8 cellular contexts compared by ENCODE assay signal in genomic region chr1:8879348-8880067, GRCh38. TPM values are rescaled to one million over a fixed set of nuclear protein-coding genes. Genes with fewer than 3 reads are reported as not detected.
DNase-seq lines count a peak whose midpoint lies in the region; ATAC-seq and TF ChIP-seq lines count a peak whose summit lies in the region.

No MANE protein-coding gene starts in this region.

- CTCF ChIA-PET in CD4-positive, alpha-beta memory T cell (lab: Charles Lee; ENCODE audit: partially characterized antibody) = interaction anchor here (1.0 to 8.4 kb wide), 4 partner anchors 18 to 91 kb away, joined by 3 to 118 read pairs (median 8); no protein-coding TSS in a partner anchor

- ATAC-seq in lower lobe of right lung = no peak

- POLR2A ChIA-PET in CD4-positive, alpha-beta memory T cell (lab: Charles Lee; ENCODE audit: partially characterized antibody) = interaction anchor here (0.6 to 4.0 kb wide), 13 partner anchors 8 to 750 kb away, joined by 3 to 47 read pairs (median 5); no protein-coding TSS in a partner anchor

- TF ChIP-seq CTCF in brain microvascular endothelial cell (IDR thresholded peaks at IDR 0.05; ENCODE audit: low read depth, low read length, missing control alignments) = peak; percentile 34
- TF ChIP-seq CTCF in lower lobe of right lung (IDR thresholded peaks at IDR 0.05) = no peak
- no peak for TF ChIP-seq CTCF in GM13976 (IDR thresholded peaks at IDR 0.05; ENCODE audit: borderline replicate concordance, control extremely low read depth, extremely low read depth, insufficient read depth, missing control alignments)

- in situ Hi-C loops in brain microvascular endothelial cell (cut with HindIII; ENCODE audit: low pct_ligation_motif_present, low sequenced_read_pairs) (no loop called here), GM13976 (cut with MboI; ENCODE audit: low sequenced_read_pairs, unreplicated experiment) (no loop called here)

- peaks cover 23 to 54% (median 31%) of the 10 kb centered on the region in 4 donors for H3K4me1 Mint-ChIP-seq in CD4-positive, alpha-beta memory T cell

- H3K27ac ChIP-seq in CD4-positive, alpha-beta memory T cell (ENCODE audit: low read depth, low read length) = peak overlapping the region; percentile 89
- peak overlapping the region; percentile 98 for H3K27ac ChIP-seq in KOPT-K1 (ENCODE audit: low read depth, low read length, poor library complexity, severe bottlenecking)
- peak overlapping the region; percentile 89 for H3K27ac ChIP-seq in brain microvascular endothelial cell
- H3K27ac ChIP-seq in lower lobe of right lung = peak overlapping the region; percentile 99
- peak overlapping the region; percentile 97 for H3K27ac ChIP-seq in urinary bladder (ENCODE audit: low read depth)

- H3K4me1 ChIP-seq in CD4-positive, alpha-beta memory T cell (ENCODE audit: insufficient read depth, low read length) = peaks cover 40% of the 10 kb centered on the region
- H3K4me1 ChIP-seq in lower lobe of right lung (peaks cover 44% of the 10 kb centered on the region), urinary bladder (ENCODE audit: insufficient read depth) (no peaks in the 10 kb centered on the region)

- peaks cover 9 to 33% of the 10 kb centered on the region in 2 donors for H3K36me3 Mint-ChIP-seq in CD4-positive, alpha-beta memory T cell

- no peaks in the 10 kb centered on the region for H3K9me3 ChIP-seq in CD4-positive, alpha-beta memory T cell (ENCODE audit: control insufficient read depth in 1 of 2, low read length in 2 of 2)
- H3K9me3 ChIP-seq in KOPT-K1 (ENCODE audit: insufficient read depth, low read length, poor library complexity, severe bottlenecking) (no peaks in the 10 kb centered on the region), lower lobe of right lung (no peaks in the 10 kb centered on the region)

- H3K27me3 Mint-ChIP-seq in CD4-positive, alpha-beta memory T cell = no peaks in the 10 kb centered on the region

- peak overlapping the region; percentile 79 to 93 (median 88) for H3K4me3 Mint-ChIP-seq in CD4-positive, alpha-beta memory T cell

- intact Hi-C loops in CD4-positive, alpha-beta memory T cell (cut with micrococcal nuclease) = loop anchor here (2.0 to 5.0 kb wide), 2 partner anchors 63 to 548 kb away; partner anchors contain the start of gene RERE
- intact Hi-C loops in lower lobe of right lung (cut with DNase I) = no loop called here

- 22% methylated on average over 15 of the region's 15 CpGs for WGBS in urinary bladder

- H3K9me3 Mint-ChIP-seq in CD4-positive, alpha-beta memory T cell = no peaks in the 10 kb centered on the region

- H3K4me3 ChIP-seq in CD4-positive, alpha-beta memory T cell (ENCODE audit: low read length in 2 of 2) = peak overlapping the region; percentile 13 to 94
- H3K4me3 ChIP-seq in brain microvascular endothelial cell (ENCODE audit: low read depth, low read length) (peak overlapping the region; percentile 96), lower lobe of right lung (peak overlapping the region; percentile 97), urinary bladder (ENCODE audit: low read depth, low read length) (peak overlapping the region; percentile 46)

- DNase-seq in CD4-positive, alpha-beta memory T cell = peak in 1 of 5 donors; percentile 73
- DNase-seq in brain microvascular endothelial cell (no peak), lower lobe of right lung (no peak), LoVo (ENCODE audit: low spot score) (no peak), GM13976 (ENCODE audit: low spot score) (no peak), EL (no peak)

- H3K36me3 ChIP-seq in CD4-positive, alpha-beta memory T cell (ENCODE audit: insufficient read depth, low read length) = no peaks in the 10 kb centered on the region
- H3K36me3 ChIP-seq in KOPT-K1 (ENCODE audit: insufficient read depth, low read length) = peaks cover 37% of the 10 kb centered on the region
- H3K36me3 ChIP-seq in brain microvascular endothelial cell (replicated peaks) = peaks cover 22% of the 10 kb centered on the region
- H3K36me3 ChIP-seq in lower lobe of right lung = peaks cover 14% of the 10 kb centered on the region
- H3K36me3 ChIP-seq in urinary bladder (ENCODE audit: insufficient read depth) = no peaks in the 10 kb centered on the region

- H3K27me3 ChIP-seq in CD4-positive, alpha-beta memory T cell (ENCODE audit: insufficient read depth, low read length) = no peaks in the 10 kb centered on the region
- H3K27me3 ChIP-seq in brain microvascular endothelial cell (replicated peaks) = no peaks in the 10 kb centered on the region
- H3K27me3 ChIP-seq in lower lobe of right lung (ENCODE audit: low read depth) = no peaks in the 10 kb centered on the region

- H3K27ac Mint-ChIP-seq in CD4-positive, alpha-beta memory T cell = peak overlapping the region; percentile 94 to 99 (median 96)

RNA-seq across cellular contexts. Expression of gene ENO1, which starts 1.0 kb away (rescaled TPM):
- 100 to 1,000 TPM; 291 to 305 TPM for total RNA-seq in CD4-positive, alpha-beta memory T cell
- 1,000 to 10,000 TPM; 1,071 to 1,157 TPM for polyA plus RNA-seq in CD4-positive, alpha-beta memory T cell
- total RNA-seq in lower lobe of right lung (580 TPM), urinary bladder (268 TPM)
- 715 TPM for polyA plus RNA-seq in urinary bladder

Comparison
In these comparisons a context has a peak if more than half of its experiments do, and no peak if none do; other contexts are left out.
1. H3K4me3 ChIP-seq: peak in every context shown above with its lines; median percentile 97 in lower lobe of right lung; 96 in brain microvascular endothelial cell; 54 in CD4-positive, alpha-beta memory T cell; 46 in urinary bladder.